ENCODE assay signal across 9 cellular contexts in the genomic region with DNA sequence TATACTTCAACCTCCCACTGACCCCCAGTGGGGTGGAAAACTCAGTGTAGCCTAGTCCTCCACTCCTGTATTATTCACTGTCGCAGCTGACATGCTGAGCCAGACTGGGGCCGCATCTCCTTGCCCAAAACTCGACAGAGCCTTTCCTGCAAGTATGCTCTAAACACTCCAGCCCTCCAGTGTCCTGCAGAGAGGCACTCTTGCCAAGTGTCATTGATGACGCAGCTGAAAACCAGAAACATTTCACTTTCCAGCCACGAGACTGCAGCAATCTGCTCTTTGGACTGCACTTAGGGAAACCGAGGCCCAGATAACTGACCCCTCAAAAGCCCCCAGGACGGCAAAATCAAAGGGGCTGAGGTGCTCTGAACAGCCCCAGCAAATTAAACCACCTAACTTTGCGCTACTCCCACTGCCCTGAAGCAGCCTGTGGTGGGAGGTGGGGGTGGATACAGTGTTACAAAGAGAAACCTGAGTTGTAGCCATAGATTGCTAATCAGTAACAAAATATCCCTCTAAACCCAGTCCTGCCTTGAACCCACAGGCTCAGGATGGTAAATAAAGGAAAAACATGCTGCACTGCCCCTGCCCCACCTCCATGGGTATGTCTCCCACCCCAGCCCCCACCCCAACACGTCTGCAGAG. TPM values are rescaled to one million over a fixed set of nuclear protein-coding genes. Genes with fewer than 3 reads are reported as not detected.
A peak's percentile ranks its signal among the peaks of the same experiment; 100 is the strongest.
DNase-seq lines count a peak whose midpoint lies in the region; ATAC-seq, FAIRE-seq and TF ChIP-seq lines count a peak whose summit lies in the region.
"Had no signal": no experiment of that assay in that cellular context is flagged by ENCODE, and none has a peak within 500 bp of the region (broad histone marks: within the 10 kb centered on the region; RNA-seq: fewer than 3 reads in every experiment).

No MANE protein-coding gene starts in this region.

- no peaks in the 10 kb centered on the region for H3K9me3 ChIP-seq in HAP-1
- no peaks in the 10 kb centered on the region for H3K9me3 ChIP-seq in keratinocyte (ENCODE audit: control insufficient read depth, low read depth, low read length)

- no peaks in the 10 kb centered on the region for H3K27me3 Mint-ChIP-seq in activated T-helper 17 cell treated with anti-CD3 and anti-CD28 coated beads, Interleukin-2, amount 50 U/mL, for 72 hours

- H3K79me2 ChIP-seq in keratinocyte (ENCODE audit: control insufficient read depth, insufficient read depth, low read length) = peaks cover 74% of the 10 kb centered on the region

- dilution Hi-C loops in keratinocyte (cut with MboI; ENCODE audit: extremely low pct_ligation_motif_present, low sequenced_read_pairs) = no loop called here

- H3K27ac Mint-ChIP-seq in activated T-helper 17 cell treated with anti-CD3 and anti-CD28 coated beads, Interleukin-2, amount 50 U/mL, for 72 hours = no peak overlapping the region

- no peaks in the 10 kb centered on the region for H3K36me3 Mint-ChIP-seq in activated T-helper 17 cell treated with anti-CD3 and anti-CD28 coated beads, Interleukin-2, amount 50 U/mL, for 72 hours (ENCODE audit: low read depth)

- peaks cover 9% of the 10 kb centered on the region for H3K9me1 ChIP-seq in keratinocyte (ENCODE audit: control insufficient read depth, extremely low read depth, insufficient read depth, low read length)

- DNase-seq in HAP-1 (ENCODE audit: low spot score in 2 of 2) = no peak
- no peak for DNase-seq in keratinocyte (ENCODE audit: low read depth, low spot score)
- no peak for DNase-seq in 8988T
- DNase-seq in SKM-1 (lab: John Stamatoyannopoulos, UW; ENCODE audit: unreplicated experiment) = no peak
- DNase-seq in Kasumi-1 (lab: John Stamatoyannopoulos, UW) = no peak
- DNase-seq in activated CD4-positive, alpha-beta T cell treated with anti-CD3 and anti-CD28 coated beads for 48 hours = no peak
- DNase-seq: NCI-H524 treated with DMSO at 0.1 percent for 48 hours had no signal

- TF ChIP-seq CTCF in keratinocyte (optimal IDR thresholded peaks at IDR 0.05 in 1 of 3, IDR thresholded peaks at IDR 0.05 in 1 of 3, conservative IDR thresholded peaks at IDR 0.05 in 1 of 3; ENCODE audit: extremely low read depth in 1 of 3, insufficient read depth in 2 of 3, low read length in 3 of 3) = no peak

- no peak overlapping the region for H2AFZ ChIP-seq in keratinocyte (ENCODE audit: control insufficient read depth, low read length)

- H3K9ac ChIP-seq in keratinocyte (ENCODE audit: control insufficient read depth, extremely low read depth, insufficient read depth, low read length) = peak overlapping the region; percentile 69

- H3K36me3 ChIP-seq in HAP-1 (replicated peaks) = peaks cover 6% of the 10 kb centered on the region; the same call in 1 of the 2 replicates
- no peaks in the 10 kb centered on the region for H3K36me3 ChIP-seq in keratinocyte (ENCODE audit: control insufficient read depth in 2 of 2, extremely low read depth in 1 of 2, insufficient read depth in 2 of 2, low read length in 2 of 2)

- in situ Hi-C loops in HAP-1 (cut with MboI; ENCODE audit: low sequenced_read_pairs) = no loop called here

- peaks cover 18% of the 10 kb centered on the region for H4K20me1 ChIP-seq in keratinocyte (ENCODE audit: control insufficient read depth, extremely low read depth, insufficient read depth, low read length)

- H3K4me2 ChIP-seq in keratinocyte (ENCODE audit: control insufficient read depth, extremely low read depth, insufficient read depth, low read depth, low read length) = peak overlapping the region; percentile 82

- ATAC-seq in activated T-helper 17 cell treated with anti-CD3 and anti-CD28 coated beads, Interleukin-2, amount 50 U/mL, for 72 hours (replicated peaks) = no peak

- H3K4me3 ChIP-seq in HAP-1 (peak overlapping the region; percentile 57), keratinocyte (ENCODE audit: control insufficient read depth in 2 of 3, extremely low read depth in 1 of 3, insufficient read depth in 2 of 3, low read depth in 1 of 3, low read length in 3 of 3) (peak overlapping the region; percentile 54 to 68 (median 56)), skin epidermis (peak overlapping the region in 5 of 7 experiments; percentile 26 to 90 (median 44))

- H3K27ac ChIP-seq in keratinocyte (ENCODE audit: control insufficient read depth, insufficient read depth, low read length) (no peak overlapping the region), skin epidermis (peak overlapping the region in 8 of 21 experiments; percentile 1 to 50 (median 22))

- H3K4me1 Mint-ChIP-seq in activated T-helper 17 cell treated with anti-CD3 and anti-CD28 coated beads, Interleukin-2, amount 50 U/mL, for 72 hours = peaks cover 15% of the 10 kb centered on the region

- no peak for FAIRE-seq in keratinocyte (lab: Jason Lieb, UNC)

- H3K4me3 Mint-ChIP-seq in activated T-helper 17 cell treated with anti-CD3 and anti-CD28 coated beads, Interleukin-2, amount 50 U/mL, for 72 hours = peak overlapping the region; percentile 55

- no peaks in the 10 kb centered on the region for H3K9me3 Mint-ChIP-seq in activated T-helper 17 cell treated with anti-CD3 and anti-CD28 coated beads, Interleukin-2, amount 50 U/mL, for 72 hours

- H3K27me3 ChIP-seq in HAP-1 (ENCODE audit: low read depth) = no peaks in the 10 kb centered on the region
- no peaks in the 10 kb centered on the region for H3K27me3 ChIP-seq in keratinocyte (ENCODE audit: control insufficient read depth, extremely low read depth, insufficient read depth, low read length)

- H3K4me1 ChIP-seq in HAP-1 = peaks cover 34% of the 10 kb centered on the region
- H3K4me1 ChIP-seq in keratinocyte (ENCODE audit: control insufficient read depth, extremely low read depth, insufficient read depth, low read length) = peaks cover 33% of the 10 kb centered on the region

RNA-seq across cellular contexts. Expression of gene CCDC85C, which starts 2.6 kb away (rescaled TPM):
- total RNA-seq in activated T-helper 17 cell treated with anti-CD3 and anti-CD28 coated beads, Interleukin-2, amount 50 U/mL, for 72 hours = 1 to 10 TPM; 2.8 to 3.4 TPM
- 13.2 to 20.5 TPM (median 13.9 TPM) in 3 replicates for polyA plus RNA-seq in keratinocyte
- polyA plus RNA-seq in keratinocyte (2011; ENCODE audit: low read depth) = 11.3 TPM
- 11.4 and 22.7 TPM in 2 replicates for polyA plus RNA-seq in keratinocyte (2011; cell fraction: cytosol; rRNA removed)
- polyA plus RNA-seq in keratinocyte (2011; cell fraction: nucleus; rRNA removed) = 18.7 and 22.5 TPM in 2 replicates
- polyA plus RNA-seq in keratinocyte (2012; ENCODE audit: low replicate concordance) = 18.3 and 33.3 TPM in 2 replicates
- polyA minus RNA-seq in keratinocyte = 21.5 to 37.0 TPM (median 30.4 TPM) in 3 replicates
- 44.9 TPM for polyA minus RNA-seq in keratinocyte (2011; cell fraction: cytosol; rRNA and poly(A)+ RNA removed)
- 14.4 and 18.8 TPM in 2 replicates for polyA minus RNA-seq in keratinocyte (2011; cell fraction: nucleus; rRNA and poly(A)+ RNA removed)

RNA-seq across cellular contexts. Expression of gene HHIPL1, which starts 43.5 kb away (rescaled TPM):
- total RNA-seq in activated T-helper 17 cell treated with anti-CD3 and anti-CD28 coated beads, Interleukin-2, amount 50 U/mL, for 72 hours = under 1 TPM in 1 of 2 donors, not detected in 1; 0.19 TPM
- polyA plus RNA-seq in keratinocyte = 0.08 to 0.17 TPM (median 0.11 TPM) in 3 replicates
- 0.10 TPM for polyA plus RNA-seq in keratinocyte (2011; ENCODE audit: low read depth)
- 0.07 and 0.21 TPM in 2 replicates for polyA plus RNA-seq in keratinocyte (2011; cell fraction: cytosol; rRNA removed)
- 0.34 and 0.39 TPM in 2 replicates for polyA plus RNA-seq in keratinocyte (2011; cell fraction: nucleus; rRNA removed)
- polyA plus RNA-seq in keratinocyte (2012; ENCODE audit: low replicate concordance) = 0.15 and 0.45 TPM in 2 replicates
- polyA minus RNA-seq in keratinocyte = 0.06 to 0.33 TPM (median 0.16 TPM) in 3 replicates
- polyA minus RNA-seq in keratinocyte (2011; cell fraction: cytosol; rRNA and poly(A)+ RNA removed) = 0.58 TPM
- polyA minus RNA-seq in keratinocyte (2011; cell fraction: nucleus; rRNA and poly(A)+ RNA removed) = 0.42 and 0.47 TPM in 2 replicates
